ENCODE assay signal across 14 cellular contexts in the genomic region with DNA sequence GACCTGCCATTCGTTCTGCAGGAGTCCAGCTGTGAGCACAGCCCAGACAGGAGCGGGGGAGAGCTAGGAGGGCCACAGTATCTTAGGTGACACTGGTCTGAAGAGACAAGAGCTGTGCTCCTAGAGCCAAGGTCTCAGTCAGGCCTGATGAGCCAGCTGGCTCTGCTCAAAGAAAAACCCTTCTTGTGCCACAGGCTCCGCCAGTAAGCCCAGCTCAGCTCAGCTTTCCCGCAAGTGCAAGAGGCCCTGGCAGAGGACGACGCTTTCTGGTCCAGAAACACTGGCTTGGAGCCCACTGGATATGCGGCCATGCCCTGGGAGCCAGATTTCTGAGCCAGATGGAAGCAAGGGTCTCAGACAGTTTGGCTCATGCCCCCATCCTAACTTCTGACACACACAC. TPM values are rescaled to one million over a fixed set of nuclear protein-coding genes. Genes with fewer than 3 reads are reported as not detected.
DNase-seq lines count a peak whose midpoint lies in the region; ATAC-seq and TF ChIP-seq lines count a peak whose summit lies in the region.
"Had no signal": no experiment of that assay in that cellular context is flagged by ENCODE, and none has a peak within 500 bp of the region (broad histone marks: within the 10 kb centered on the region; RNA-seq: fewer than 3 reads in every experiment).

No MANE protein-coding gene starts in this region.

- no peak overlapping the region for H3K9ac ChIP-seq in SK-N-SH

- peaks cover 0 to 52% of the 10 kb centered on the region in 2 experiments; a peak in 1 of 4 replicates for H3K4me1 ChIP-seq in SK-N-SH (ENCODE audit: control insufficient read depth in 1 of 2, insufficient read depth in 2 of 2, low read depth in 1 of 2, low read length in 1 of 2)

- peak overlapping the region in 1 of 2 experiments; percentile 77; a peak in 2 of 4 replicates for H3K27ac ChIP-seq in SK-N-SH (ENCODE audit: low read depth in 2 of 2, low read length in 1 of 2)

- ATAC-seq in SK-N-SH treated with all-trans-retinoic acid at 6 μM for 48 hours (no peak; the same call in 2 of the 3 replicates), HG03095 (IDR thresholded peaks at IDR 0.05; ENCODE audit: unreplicated experiment) (no peak), HG03280 (IDR thresholded peaks at IDR 0.05; ENCODE audit: unreplicated experiment) (no peak)
- ATAC-seq: activated T-cell treated with anti-CD3 and anti-CD28 coated beads, Interleukin-2, amount 50 U/mL, for 72 hours had no signal

- no peak for TF ChIP-seq CTCF in SK-N-SH (IDR thresholded peaks at IDR 0.05)
- TF ChIP-seq CTCF in mesothelial cell of epicardium (IDR thresholded peaks at IDR 0.05; ENCODE audit: unreplicated experiment) = no peak

- no peaks in the 10 kb centered on the region for H3K79me2 ChIP-seq in SK-N-SH (ENCODE audit: insufficient read depth)

- no peaks in the 10 kb centered on the region for H3K9me3 Mint-ChIP-seq in mesothelial cell of epicardium
- H3K9me3 Mint-ChIP-seq: activated T-cell treated with anti-CD3 and anti-CD28 coated beads, Interleukin-2, amount 50 U/mL, for 72 hours had no signal

- no peak for TF ChIP-seq EP300 in SK-N-SH (IDR thresholded peaks at IDR 0.05; ENCODE audit: borderline replicate concordance in 1 of 2, low read depth in 1 of 2, low read length in 1 of 2)

- 77% methylated on average over 5 of the region's 7 CpGs for WGBS in SK-N-SH (ENCODE audit: low lambda C conversion rate)

- POLR2A ChIA-PET in SK-N-SH (lab: Yijun Ruan, JAX) = interaction anchor here (0.6 to 2.1 kb wide), 2 partner anchors 68 to 71 kb away, joined by 3 to 14 read pairs; partner anchors contain the start of gene RASD1

- no peaks in the 10 kb centered on the region for H3F3A ChIP-seq in SK-N-SH (replicated peaks; ENCODE audit: insufficient read depth)

- no peaks in the 10 kb centered on the region for H3K36me3 ChIP-seq in SK-N-SH (replicated peaks in 1 of 2; ENCODE audit: control insufficient read depth in 1 of 2, insufficient read depth in 2 of 2, low read length in 1 of 2)

- H2AFZ ChIP-seq in SK-N-SH (ENCODE audit: low read depth) = no peak overlapping the region

- no peaks in the 10 kb centered on the region for H3K9me2 ChIP-seq in SK-N-SH

- H3K9me3 ChIP-seq in SK-N-SH = no peaks in the 10 kb centered on the region

- H4K20me1 ChIP-seq in SK-N-SH (ENCODE audit: insufficient read depth) = 0 out of 2 replicates have a peak, but pooled peaks cover 4% of the 10 kb centered on the region

- no peak overlapping the region for H3K4me2 ChIP-seq in SK-N-SH

- peak; percentile 65 for DNase-seq in SK-N-SH
- peak; percentile 73 for DNase-seq in fibroblast of the conjunctiva (ENCODE audit: low read depth)
- peak; percentile 71 for DNase-seq in midbrain (lab: John Stamatoyannopoulos, UW)
- no peak for DNase-seq in mesothelial cell of epicardium (ENCODE audit: low spot score in 2 of 2, unreplicated experiment in 2 of 2)
- DNase-seq in activated CD8-positive, alpha-beta memory T cell treated with anti-CD3 and anti-CD28 coated beads for 24 hours = no peak
- DNase-seq: activated T-cell treated with anti-CD3 and anti-CD28 coated beads, Interleukin-2, amount 50 U/mL, for 72 hours; effector CD8-positive, alpha-beta T cell; mesendoderm; NCI-H82; stimulated activated CD4-positive, alpha-beta T cell treated with anti-CD3 and anti-CD28 coated beads, Interleukin-1b, Interleukin-23, amount 100 ng/mL, for 48 hours; trophoblast cell had no signal

- TF ChIP-seq RAD21 in SK-N-SH (IDR thresholded peaks at IDR 0.05; ENCODE audit: low read length) = peak; percentile 33

- H3K4me3 Mint-ChIP-seq in mesothelial cell of epicardium = no peak overlapping the region
- H3K4me3 Mint-ChIP-seq: activated T-cell treated with anti-CD3 and anti-CD28 coated beads, Interleukin-2, amount 50 U/mL, for 72 hours had no signal

- H3K27ac Mint-ChIP-seq in mesothelial cell of epicardium = no peak overlapping the region
- H3K27ac Mint-ChIP-seq: activated T-cell treated with anti-CD3 and anti-CD28 coated beads, Interleukin-2, amount 50 U/mL, for 72 hours had no signal

- H3K36me3 Mint-ChIP-seq in mesothelial cell of epicardium = no peaks in the 10 kb centered on the region

- H3K27me3 ChIP-seq in SK-N-SH (ENCODE audit: insufficient read depth) = no peaks in the 10 kb centered on the region

- H3K4me1 Mint-ChIP-seq in mesothelial cell of epicardium = peaks cover 6% of the 10 kb centered on the region

- no peak overlapping the region for H3K4me3 ChIP-seq in SK-N-SH (ENCODE audit: low read depth in 2 of 2, low read length in 1 of 2)

- H3K27me3 Mint-ChIP-seq in mesothelial cell of epicardium (ENCODE audit: low read depth) = no peaks in the 10 kb centered on the region

- CTCF ChIA-PET in SK-N-SH (lab: Yijun Ruan, JAX) = interaction anchor here (1.2 to 8.1 kb wide), 19 partner anchors 11 to 456 kb away, joined by 3 to 185 read pairs (median 18); partner anchors contain the start of genes PEMT and RASD1

TF ChIP-seq in SK-N-SH, 30 proteins besides CTCF, POLR2A, EP300 and RAD21:
- TF ChIP-seq GATA2 (CRISPR knock-in tag; IDR thresholded peaks at IDR 0.05) (no peak), FOXJ3 (CRISPR knock-in tag; IDR thresholded peaks at IDR 0.05) (no peak), EZH2phosphoT487 (IDR thresholded peaks at IDR 0.05; ENCODE audit: borderline replicate concordance, low read depth) (no peak), MXI1 (IDR thresholded peaks at IDR 0.05; ENCODE audit: low read depth, low read length) (no peak; the same call in 1 of the 2 replicates), TCF12 (IDR thresholded peaks at IDR 0.05) (no peak), SIN3A (IDR thresholded peaks at IDR 0.05; ENCODE audit: borderline replicate concordance, low read depth, low read length) (no peak), CHD2 (IDR thresholded peaks at IDR 0.05; ENCODE audit: low read length, partially characterized antibody) (peak; percentile 18)
- TF ChIP-seq, protein P1, sequence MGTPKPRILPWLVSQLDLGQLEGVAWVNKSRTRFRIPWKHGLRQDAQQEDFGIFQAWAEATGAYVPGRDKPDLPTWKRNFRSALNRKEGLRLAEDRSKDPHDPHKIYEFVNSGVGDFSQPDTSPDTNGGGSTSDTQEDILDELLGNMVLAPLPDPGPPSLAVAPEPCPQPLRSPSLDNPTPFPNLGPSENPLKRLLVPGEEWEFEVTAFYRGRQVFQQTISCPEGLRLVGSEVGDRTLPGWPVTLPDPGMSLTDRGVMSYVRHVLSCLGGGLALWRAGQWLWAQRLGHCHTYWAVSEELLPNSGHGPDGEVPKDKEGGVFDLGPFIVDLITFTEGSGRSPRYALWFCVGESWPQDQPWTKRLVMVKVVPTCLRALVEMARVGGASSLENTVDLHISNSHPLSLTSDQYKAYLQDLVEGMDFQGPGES (IDR thresholded peaks at IDR 0.05; ENCODE audit: low read depth, low read length) = no peak

TF ChIP-seq in SK-N-SH treated with all-trans-retinoic acid at 6 μM for 48 hours, 23 proteins besides CTCF, POLR2A, EP300 and RAD21:
- no peak for TF ChIP-seq CSDC2 (CRISPR knock-in tag; IDR thresholded peaks at IDR 0.05)
- TF ChIP-seq ZFP3 (CRISPR knock-in tag; IDR thresholded peaks at IDR 0.05) = no peak
- no peak for TF ChIP-seq ARNTL (CRISPR knock-in tag; IDR thresholded peaks at IDR 0.05; ENCODE audit: borderline replicate concordance, low read depth)
- TF ChIP-seq ZNF8 (CRISPR knock-in tag; IDR thresholded peaks at IDR 0.05) = no peak
- TF ChIP-seq, protein P2, sequence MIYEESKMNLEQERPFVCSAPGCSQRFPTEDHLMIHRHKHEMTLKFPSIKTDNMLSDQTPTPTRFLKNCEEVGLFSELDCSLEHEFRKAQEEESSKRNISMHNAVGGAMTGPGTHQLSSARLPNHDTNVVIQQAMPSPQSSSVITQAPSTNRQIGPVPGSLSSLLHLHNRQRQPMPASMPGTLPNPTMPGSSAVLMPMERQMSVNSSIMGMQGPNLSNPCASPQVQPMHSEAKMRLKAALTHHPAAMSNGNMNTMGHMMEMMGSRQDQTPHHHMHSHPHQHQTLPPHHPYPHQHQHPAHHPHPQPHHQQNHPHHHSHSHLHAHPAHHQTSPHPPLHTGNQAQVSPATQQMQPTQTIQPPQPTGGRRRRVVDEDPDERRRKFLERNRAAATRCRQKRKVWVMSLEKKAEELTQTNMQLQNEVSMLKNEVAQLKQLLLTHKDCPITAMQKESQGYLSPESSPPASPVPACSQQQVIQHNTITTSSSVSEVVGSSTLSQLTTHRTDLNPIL (CRISPR knock-in tag; IDR thresholded peaks at IDR 0.05; ENCODE audit: low read depth) = no peak

RNA-seq across cellular contexts. Expression of gene PEMT, which starts 23.9 kb away (rescaled TPM):
- 49.8 and 52.8 TPM in 2 replicates for polyA plus RNA-seq in SK-N-SH (2012; rRNA removed)
- 26.8 and 41.1 TPM in 2 replicates for polyA plus RNA-seq in SK-N-SH (2012; cell fraction: cytosol; rRNA removed)
- polyA plus RNA-seq in SK-N-SH (2012; cell fraction: nucleus; rRNA removed) = 19.4 and 22.2 TPM in 2 replicates
- total RNA-seq in mesothelial cell of epicardium = 37.0 to 41.9 TPM (median 37.5 TPM) in 3 replicates

Comparison
In these comparisons a context has a peak if more than half of its experiments do, and no peak if none do; other contexts are left out.
1. DNase-seq: peak in SK-N-SH (single experiment), fibroblast of the conjunctiva (single experiment) and midbrain (single experiment); none in mesothelial cell of epicardium (0 of 2) and activated CD8-positive, alpha-beta memory T cell treated with anti-CD3 and anti-CD28 coated beads for 24 hours (single experiment).